ENCODE assay signal across 8 cellular contexts in the genomic region with DNA sequence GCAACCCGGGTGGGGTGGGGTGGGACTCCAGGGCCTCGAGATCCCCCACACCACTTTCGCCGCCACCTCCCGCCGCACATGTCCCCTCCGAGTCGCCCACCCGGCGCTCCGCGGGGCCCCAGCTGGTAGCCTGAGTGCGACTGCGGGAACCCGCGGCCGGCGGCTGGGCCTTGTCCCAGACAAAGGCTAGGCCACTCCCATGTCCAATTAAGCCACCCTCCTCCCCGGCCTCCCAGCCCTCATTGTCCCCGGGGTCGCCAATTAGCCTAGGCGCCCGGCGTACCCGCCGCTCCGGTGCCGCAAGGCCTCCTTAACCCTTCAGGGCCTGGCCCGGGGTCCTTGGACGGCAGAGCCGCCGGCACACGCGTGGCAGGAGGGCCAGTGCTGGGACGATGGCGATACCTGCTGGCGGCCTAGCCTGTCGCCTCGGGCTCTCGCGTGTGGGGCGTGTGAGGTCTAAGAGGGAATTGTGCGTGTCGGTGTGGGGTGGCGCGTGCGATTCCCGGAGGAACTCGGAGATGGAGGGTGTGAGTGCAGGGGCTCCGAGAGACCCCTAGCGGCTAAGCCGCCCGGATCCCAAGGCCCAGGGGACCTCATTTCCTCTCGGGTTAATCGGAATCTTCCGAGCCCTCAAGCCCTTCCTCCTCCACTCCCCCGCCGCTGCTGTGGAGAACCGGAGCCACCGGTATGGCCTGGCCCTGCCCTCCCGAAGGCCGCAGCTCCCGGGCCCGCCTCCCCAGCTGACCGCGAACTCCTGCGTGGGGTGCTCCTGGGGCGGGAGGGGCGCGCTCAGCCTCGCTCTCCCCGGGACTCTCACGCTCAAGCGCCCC. TPM values are rescaled to one million over a fixed set of nuclear protein-coding genes. Genes with fewer than 3 reads are reported as not detected.
DNase-seq lines count a peak whose midpoint lies in the region; ATAC-seq and TF ChIP-seq lines count a peak whose summit lies in the region.

No MANE protein-coding gene starts in this region.

- H3K4me3 ChIP-seq in osteoblast (ENCODE audit: insufficient read depth, low read length): peak overlapping the region; percentile 84

- H3K36me3 Mint-ChIP-seq in activated T-cell treated with anti-CD3 and anti-CD28 coated beads, Interleukin-2, amount 50 U/mL, for 24 hours (ENCODE audit: low read depth): no peaks in the 10 kb centered on the region

- H4K20me1 ChIP-seq in osteoblast (ENCODE audit: insufficient read depth, low read length): peaks cover 5% of the 10 kb centered on the region

- no peak for TF ChIP-seq EP300 in Ishikawa (IDR thresholded peaks at IDR 0.05; ENCODE audit: borderline replicate concordance)

- H3K9me3 ChIP-seq in osteoblast (ENCODE audit: low read depth, low read length): no peaks in the 10 kb centered on the region

- peak; percentile 99 for DNase-seq in SIG-M5 treated with dmso at 0.1 percent for 504 hours (lab: John Stamatoyannopoulos, UW; ENCODE audit: unreplicated experiment)
- no peak for DNase-seq in SIG-M5 (lab: John Stamatoyannopoulos, UW)
- peak; percentile 66 for DNase-seq in activated T-cell treated with anti-CD3 and anti-CD28 coated beads, Interleukin-2, amount 50 U/mL, for 24 hours
- DNase-seq in glomerular visceral epithelial cell (ENCODE audit: extremely low spot score): peak; percentile 25
- peak; percentile 96 for DNase-seq in osteoblast (ENCODE audit: insufficient read length, low spot score, missing footprints)
- no peak for DNase-seq in SHP77 treated with DMSO at 0.1 percent for 48 hours (lab: John Stamatoyannopoulos, UW)

- peaks cover 20% of the 10 kb centered on the region for H3K4me1 Mint-ChIP-seq in activated T-cell treated with anti-CD3 and anti-CD28 coated beads, Interleukin-2, amount 50 U/mL, for 24 hours (ENCODE audit: low read depth)

- peaks cover 40% of the 10 kb centered on the region for H3K79me2 ChIP-seq in osteoblast (ENCODE audit: insufficient read depth, low read length)

- H3K4me2 ChIP-seq in osteoblast (ENCODE audit: insufficient read depth, low read length): peak overlapping the region; percentile 90

- peak overlapping the region; percentile 79 for H3K27ac ChIP-seq in osteoblast (ENCODE audit: low read depth, low read length)

- H2AFZ ChIP-seq in osteoblast (ENCODE audit: low read length): peak overlapping the region; percentile 78

- H3K9me3 Mint-ChIP-seq in activated T-cell treated with anti-CD3 and anti-CD28 coated beads, Interleukin-2, amount 50 U/mL, for 24 hours: no peaks in the 10 kb centered on the region

- no peak overlapping the region for H3K27ac Mint-ChIP-seq in activated T-cell treated with anti-CD3 and anti-CD28 coated beads, Interleukin-2, amount 50 U/mL, for 24 hours

- H3K27me3 Mint-ChIP-seq in activated T-cell treated with anti-CD3 and anti-CD28 coated beads, Interleukin-2, amount 50 U/mL, for 24 hours: peaks cover 51% of the 10 kb centered on the region

- no peaks in the 10 kb centered on the region for H3K27me3 ChIP-seq in osteoblast (ENCODE audit: insufficient read depth, low read length)

- ATAC-seq in GM21423 (IDR thresholded peaks at IDR 0.05; ENCODE audit: unreplicated experiment): no peak

- no peak for TF ChIP-seq CTCF in osteoblast (IDR thresholded peaks at IDR 0.05; ENCODE audit: extremely low read depth, low read depth, low read length)

- peaks cover 44% of the 10 kb centered on the region for H3K4me1 ChIP-seq in osteoblast (ENCODE audit: insufficient read depth, low read length)

- peaks cover 23% of the 10 kb centered on the region for H3K36me3 ChIP-seq in osteoblast (ENCODE audit: insufficient read depth, low read length)

- TF ChIP-seq RAD21 in Ishikawa (IDR thresholded peaks at IDR 0.05; ENCODE audit: low read depth): no peak

- H3K4me3 Mint-ChIP-seq in activated T-cell treated with anti-CD3 and anti-CD28 coated beads, Interleukin-2, amount 50 U/mL, for 24 hours: peak overlapping the region; percentile 54

TF ChIP-seq in Ishikawa, 13 proteins besides CTCF, POLR2A, EP300 and RAD21:
- no peak; the same call in 1 of the 2 replicates for TF ChIP-seq TCF12 (IDR thresholded peaks at IDR 0.05; ENCODE audit: low read depth)
- no peak for TF ChIP-seq FOXM1 (IDR thresholded peaks at IDR 0.05; ENCODE audit: borderline replicate concordance, low read depth)
- no peak for TF ChIP-seq YY1 (IDR thresholded peaks at IDR 0.05; ENCODE audit: low read depth)
- peak; percentile 58 for TF ChIP-seq TAF1 (IDR thresholded peaks at IDR 0.05; ENCODE audit: low read depth)
- TF ChIP-seq EGR1 (IDR thresholded peaks at IDR 0.05): no peak
- no peak for TF ChIP-seq CEBPB (IDR thresholded peaks at IDR 0.05)
- TF ChIP-seq ZBTB7A (IDR thresholded peaks at IDR 0.05; ENCODE audit: low read depth): peak; percentile 48; the same call in 1 of the 2 replicates
- TF ChIP-seq CREB1 (IDR thresholded peaks at IDR 0.05; ENCODE audit: low read depth): no peak
- TF ChIP-seq, protein P1, sequence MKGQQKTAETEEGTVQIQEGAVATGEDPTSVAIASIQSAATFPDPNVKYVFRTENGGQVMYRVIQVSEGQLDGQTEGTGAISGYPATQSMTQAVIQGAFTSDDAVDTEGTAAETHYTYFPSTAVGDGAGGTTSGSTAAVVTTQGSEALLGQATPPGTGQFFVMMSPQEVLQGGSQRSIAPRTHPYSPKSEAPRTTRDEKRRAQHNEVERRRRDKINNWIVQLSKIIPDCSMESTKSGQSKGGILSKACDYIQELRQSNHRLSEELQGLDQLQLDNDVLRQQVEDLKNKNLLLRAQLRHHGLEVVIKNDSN (IDR thresholded peaks at IDR 0.05): no peak
- no peak for TF ChIP-seq TEAD4 (IDR thresholded peaks at IDR 0.05)
- TF ChIP-seq, protein P2, sequence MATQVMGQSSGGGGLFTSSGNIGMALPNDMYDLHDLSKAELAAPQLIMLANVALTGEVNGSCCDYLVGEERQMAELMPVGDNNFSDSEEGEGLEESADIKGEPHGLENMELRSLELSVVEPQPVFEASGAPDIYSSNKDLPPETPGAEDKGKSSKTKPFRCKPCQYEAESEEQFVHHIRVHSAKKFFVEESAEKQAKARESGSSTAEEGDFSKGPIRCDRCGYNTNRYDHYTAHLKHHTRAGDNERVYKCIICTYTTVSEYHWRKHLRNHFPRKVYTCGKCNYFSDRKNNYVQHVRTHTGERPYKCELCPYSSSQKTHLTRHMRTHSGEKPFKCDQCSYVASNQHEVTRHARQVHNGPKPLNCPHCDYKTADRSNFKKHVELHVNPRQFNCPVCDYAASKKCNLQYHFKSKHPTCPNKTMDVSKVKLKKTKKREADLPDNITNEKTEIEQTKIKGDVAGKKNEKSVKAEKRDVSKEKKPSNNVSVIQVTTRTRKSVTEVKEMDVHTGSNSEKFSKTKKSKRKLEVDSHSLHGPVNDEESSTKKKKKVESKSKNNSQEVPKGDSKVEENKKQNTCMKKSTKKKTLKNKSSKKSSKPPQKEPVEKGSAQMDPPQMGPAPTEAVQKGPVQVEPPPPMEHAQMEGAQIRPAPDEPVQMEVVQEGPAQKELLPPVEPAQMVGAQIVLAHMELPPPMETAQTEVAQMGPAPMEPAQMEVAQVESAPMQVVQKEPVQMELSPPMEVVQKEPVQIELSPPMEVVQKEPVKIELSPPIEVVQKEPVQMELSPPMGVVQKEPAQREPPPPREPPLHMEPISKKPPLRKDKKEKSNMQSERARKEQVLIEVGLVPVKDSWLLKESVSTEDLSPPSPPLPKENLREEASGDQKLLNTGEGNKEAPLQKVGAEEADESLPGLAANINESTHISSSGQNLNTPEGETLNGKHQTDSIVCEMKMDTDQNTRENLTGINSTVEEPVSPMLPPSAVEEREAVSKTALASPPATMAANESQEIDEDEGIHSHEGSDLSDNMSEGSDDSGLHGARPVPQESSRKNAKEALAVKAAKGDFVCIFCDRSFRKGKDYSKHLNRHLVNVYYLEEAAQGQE (IDR thresholded peaks at IDR 0.05; ENCODE audit: low read depth): no peak
- no peak for TF ChIP-seq NFIC (IDR thresholded peaks at IDR 0.05)
- TF ChIP-seq, protein P3, sequence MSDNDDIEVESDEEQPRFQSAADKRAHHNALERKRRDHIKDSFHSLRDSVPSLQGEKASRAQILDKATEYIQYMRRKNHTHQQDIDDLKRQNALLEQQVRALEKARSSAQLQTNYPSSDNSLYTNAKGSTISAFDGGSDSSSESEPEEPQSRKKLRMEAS (IDR thresholded peaks at IDR 0.05): peak; percentile 52; the same call in 1 of the 2 replicates

RNA-seq across cellular contexts. Expression of a gene that starts 11.7 kb away (rescaled TPM):
- total RNA-seq in osteoblast: 10.3 and 11.6 TPM in 2 replicates

RNA-seq across cellular contexts. Expression of a gene that starts 40.9 kb away (rescaled TPM):
- total RNA-seq in osteoblast: 0.59 TPM in 1 of 2 replicates, not detected in the other

Comparison
In these comparisons a context has a peak if more than half of its experiments do, and no peak if none do; other contexts are left out.
1. DNase-seq: peak in SIG-M5 treated with dmso at 0.1 percent for 504 hours (single experiment), activated T-cell treated with anti-CD3 and anti-CD28 coated beads, Interleukin-2, amount 50 U/mL, for 24 hours (single experiment), glomerular visceral epithelial cell (single experiment) and osteoblast (single experiment); none in SIG-M5 (single experiment) and SHP77 treated with DMSO at 0.1 percent for 48 hours (single experiment).